In the genomic region with DNA sequence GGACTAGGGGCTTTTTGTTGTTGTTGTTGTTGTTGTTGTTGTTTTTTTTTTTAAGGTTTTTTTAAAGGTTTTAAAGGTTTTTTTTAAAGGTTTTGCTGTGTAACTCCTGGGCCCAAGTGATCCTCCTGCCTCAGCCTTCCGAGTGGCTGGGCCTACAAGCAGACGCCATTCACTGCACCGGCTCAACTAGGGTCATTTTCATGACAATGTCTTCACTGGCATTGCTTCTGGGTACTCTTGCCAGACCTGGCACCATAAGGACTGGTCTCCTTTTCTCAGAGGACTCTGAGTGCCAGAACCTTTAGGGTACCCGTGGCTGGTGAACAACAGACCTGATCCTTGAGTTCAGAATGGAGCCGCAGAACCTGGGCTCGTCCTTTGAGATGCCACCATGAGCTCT, we compare ENCODE assay signal across 15 cellular contexts.
"Had no signal": no experiment of that assay in that cellular context is flagged by ENCODE, and none has a peak within 500 bp of the region (broad histone marks: within the 10 kb centered on the region; RNA-seq: fewer than 3 reads in every experiment).

No MANE protein-coding gene starts in this region.

- H3K4me1 Mint-ChIP-seq: stimulated activated memory B cell treated with anti-CD40 and anti-IgM and Interleukin-4, amounts not matched to agents 10 μg/mL and 1 μg/mL and 100 μg/mL, for 72 hours had no signal

- H3K27me3 ChIP-seq: ascending aorta, breast epithelium, hepatocyte, left lung, pancreas, thyroid gland had no signal

- H3K4me3 ChIP-seq: ascending aorta, breast epithelium, hepatocyte, left lung, pancreas, SK-N-MC, thyroid gland had no signal

- DNase-seq: activated CD4-positive, alpha-beta T cell treated with anti-CD3 and anti-CD28 coated beads for 1 hour; activated gamma-delta T cell; activated T-cell treated with anti-CD3 and anti-CD28 coated beads, Interleukin-2, amount 50 U/mL, for 1 hour; left lung; mammary epithelial cell; naive B cell; T-helper 1 cell had no signal

- H3K27ac Mint-ChIP-seq: stimulated activated memory B cell treated with anti-CD40 and anti-IgM and Interleukin-4, amounts not matched to agents 10 μg/mL and 1 μg/mL and 100 μg/mL, for 72 hours had no signal

- H3K27me3 Mint-ChIP-seq: naive B cell; stimulated activated memory B cell treated with anti-CD40 and anti-IgM and Interleukin-4, amounts not matched to agents 10 μg/mL and 1 μg/mL and 100 μg/mL, for 72 hours had no signal

- H3K4me1 ChIP-seq: breast epithelium, pancreas, thyroid gland had no signal

- H3K27ac ChIP-seq: ascending aorta, hepatocyte, left lung, pancreas, SK-N-MC, thyroid gland, VCaP had no signal

- H3K4me3 Mint-ChIP-seq: naive B cell; stimulated activated memory B cell treated with anti-CD40 and anti-IgM and Interleukin-4, amounts not matched to agents 10 μg/mL and 1 μg/mL and 100 μg/mL, for 72 hours had no signal

- H3K9me3 ChIP-seq: ascending aorta, breast epithelium, left lung, pancreas, thyroid gland had no signal

- H3K36me3 ChIP-seq: breast epithelium had no signal

- H3K9me3 Mint-ChIP-seq: naive B cell; stimulated activated memory B cell treated with anti-CD40 and anti-IgM and Interleukin-4, amounts not matched to agents 10 μg/mL and 1 μg/mL and 100 μg/mL, for 72 hours had no signal
